ENCODE assay signal across 13 cellular contexts in the genomic region with DNA sequence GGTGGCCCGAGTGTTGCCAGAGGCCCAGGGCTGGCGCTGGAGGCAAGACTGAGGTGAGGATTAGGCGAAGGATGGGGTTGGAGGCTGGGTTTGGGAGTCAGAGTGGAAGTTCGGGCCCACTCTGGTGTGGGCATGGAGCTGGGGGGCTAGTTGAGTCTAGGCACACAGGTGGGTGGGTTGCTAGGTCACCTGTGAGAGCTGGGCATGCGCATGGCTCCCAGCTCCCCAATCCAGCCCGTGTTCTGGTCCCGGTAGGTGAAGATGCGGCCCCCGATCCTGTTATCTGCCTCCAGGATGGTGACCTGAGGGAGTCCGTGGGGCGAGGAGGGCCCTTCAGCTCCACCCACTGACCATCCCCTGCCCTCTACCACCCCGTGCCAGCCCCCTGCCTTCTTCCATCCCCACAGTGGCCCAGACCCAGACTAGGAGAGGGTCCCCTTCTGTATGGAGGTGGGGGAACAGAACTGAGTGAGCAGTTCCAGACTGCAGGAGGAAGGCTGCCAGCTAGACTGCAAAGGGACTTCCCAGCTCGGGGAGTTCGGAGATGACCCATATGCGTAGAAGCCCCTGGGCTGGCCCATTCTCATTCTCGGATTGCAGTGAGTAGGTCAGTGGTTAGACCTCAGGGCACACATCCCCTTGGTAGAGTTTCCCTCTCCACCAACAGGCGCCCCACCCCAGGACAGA. TPM values are rescaled to one million over a fixed set of nuclear protein-coding genes. Genes with fewer than 3 reads are reported as not detected.
A peak's percentile ranks its signal among the peaks of the same experiment; 100 is the strongest.
DNase-seq lines count a peak whose midpoint lies in the region; ATAC-seq lines count a peak whose summit lies in the region.
"Had no signal": no experiment of that assay in that cellular context is flagged by ENCODE, and none has a peak within 500 bp of the region (broad histone marks: within the 10 kb centered on the region; RNA-seq: fewer than 3 reads in every experiment).

No MANE protein-coding gene starts in this region.

- peak overlapping the region; percentile 87 for H3K4me3 Mint-ChIP-seq in activated CD4-positive, alpha-beta memory T cell treated with anti-CD3 and anti-CD28 coated beads for 36 hours
- H3K4me3 Mint-ChIP-seq: brain had no signal

- no peak for DNase-seq in activated CD4-positive, CD25-positive, alpha-beta regulatory T cell (lab: John Stamatoyannopoulos, UW)
- DNase-seq in activated CD4-positive, alpha-beta memory T cell treated with anti-CD3 and anti-CD28 coated beads for 36 hours = peak; percentile 87
- DNase-seq in stimulated activated CD4-positive, alpha-beta T cell treated with anti-CD3 and anti-CD28 coated beads, Interleukin-2, amount 100 ng/mL, for 24 hours = peak; percentile 54 to 58
- DNase-seq in hepatic stellate cell (ENCODE audit: low spot score) = no peak
- DNase-seq: DMS53, mesendoderm, NCI-H226, WERI-Rb-1 had no signal

- H3K27ac Mint-ChIP-seq in activated CD4-positive, alpha-beta memory T cell treated with anti-CD3 and anti-CD28 coated beads for 36 hours = peak overlapping the region; percentile 100
- H3K27ac Mint-ChIP-seq: brain had no signal

- no peaks in the 10 kb centered on the region for H3K9me3 Mint-ChIP-seq in activated CD4-positive, alpha-beta memory T cell treated with anti-CD3 and anti-CD28 coated beads for 36 hours

- POLR2A ChIA-PET in activated CD4-positive, alpha-beta memory T cell treated with anti-CD3 and anti-CD28 coated beads for 36 hours (lab: Charles Lee) = interaction anchor here (0.6 to 7.2 kb wide), 7 partner anchors 13 to 1430 kb away, joined by 3 to 77 read pairs (median 7); partner anchors contain the start of genes AKT1S1, ALDH16A1, ATF5 and NUP62

- H3K27me3 Mint-ChIP-seq in activated CD4-positive, alpha-beta memory T cell treated with anti-CD3 and anti-CD28 coated beads for 36 hours = no peaks in the 10 kb centered on the region

- peak; percentile 14 to 36 for ATAC-seq in activated CD4-positive, CD25-positive, alpha-beta regulatory T cell treated with anti-CD3 and anti-CD28 coated beads, Interleukin-2, amount 50 U/mL, for 24 hours
- ATAC-seq in GM18867 (IDR thresholded peaks at IDR 0.05; ENCODE audit: unreplicated experiment) = peak; percentile 29
- no peak for ATAC-seq in GM18870 (IDR thresholded peaks at IDR 0.05; ENCODE audit: unreplicated experiment)
- ATAC-seq in GM19023 (IDR thresholded peaks at IDR 0.05; ENCODE audit: unreplicated experiment) = no peak

- CTCF ChIA-PET in activated CD4-positive, alpha-beta memory T cell treated with anti-CD3 and anti-CD28 coated beads for 36 hours (lab: Charles Lee) = interaction anchor here (1.2 to 2.8 kb wide), 4 partner anchors 16 to 90 kb away, joined by 3 to 15 read pairs (median 5); no protein-coding TSS in a partner anchor

- peaks cover 75% of the 10 kb centered on the region for H3K4me1 Mint-ChIP-seq in activated CD4-positive, alpha-beta memory T cell treated with anti-CD3 and anti-CD28 coated beads for 36 hours (ENCODE audit: low read depth)

- H3K36me3 Mint-ChIP-seq in activated CD4-positive, alpha-beta memory T cell treated with anti-CD3 and anti-CD28 coated beads for 36 hours = peaks cover 47% of the 10 kb centered on the region
- H3K36me3 Mint-ChIP-seq: brain had no signal

- intact Hi-C loops in activated CD4-positive, alpha-beta memory T cell treated with anti-CD3 and anti-CD28 coated beads for 36 hours (cut with micrococcal nuclease) = no loop called here

RNA-seq across cellular contexts. Expression of gene IL4I1, which starts 1.7 kb away (rescaled TPM):
- 100 to 1,000 TPM; 108 to 111 TPM for total RNA-seq in activated CD4-positive, alpha-beta memory T cell treated with anti-CD3 and anti-CD28 coated beads for 36 hours

RNA-seq across cellular contexts. Expression of gene TBC1D17, which starts 17.5 kb away (rescaled TPM):
- 10 to 100 TPM; 32.5 to 34.7 TPM for total RNA-seq in activated CD4-positive, alpha-beta memory T cell treated with anti-CD3 and anti-CD28 coated beads for 36 hours

RNA-seq across cellular contexts. Expression of gene AKT1S1, which starts 17.9 kb away (rescaled TPM):
- total RNA-seq in activated CD4-positive, alpha-beta memory T cell treated with anti-CD3 and anti-CD28 coated beads for 36 hours = 10 to 100 TPM; 19.6 TPM

RNA-seq across cellular contexts. Expression of gene PNKP, which starts 27.6 kb away (rescaled TPM):
- total RNA-seq in activated CD4-positive, alpha-beta memory T cell treated with anti-CD3 and anti-CD28 coated beads for 36 hours = 10 to 100 TPM; 88.7 to 98.6 TPM

RNA-seq across cellular contexts. Expression of gene ATF5, which starts 34.0 kb away (rescaled TPM):
- 10 to 100 TPM; 24.5 to 25.8 TPM for total RNA-seq in activated CD4-positive, alpha-beta memory T cell treated with anti-CD3 and anti-CD28 coated beads for 36 hours

Comparison
In these comparisons a context has a peak if more than half of its experiments do, and no peak if none do; other contexts are left out.
1. ATAC-seq: peak in activated CD4-positive, CD25-positive, alpha-beta regulatory T cell treated with anti-CD3 and anti-CD28 coated beads, Interleukin-2, amount 50 U/mL, for 24 hours (2 of 2) and GM18867 (single experiment); none in GM18870 (single experiment) and GM19023 (single experiment).
2. DNase-seq: peak in activated CD4-positive, alpha-beta memory T cell treated with anti-CD3 and anti-CD28 coated beads for 36 hours (single experiment) and stimulated activated CD4-positive, alpha-beta T cell treated with anti-CD3 and anti-CD28 coated beads, Interleukin-2, amount 100 ng/mL, for 24 hours (2 of 2); none in activated CD4-positive, CD25-positive, alpha-beta regulatory T cell (0 of 4) and hepatic stellate cell (single experiment).